In genomic region chr12:119338593-119339363, GRCh38 we compare ENCODE assay signal across 1 cellular context.
TF ChIP-seq lines count a peak whose summit lies in the region.

No MANE protein-coding gene starts in this region.

TF ChIP-seq in H1, 55 proteins besides CTCF, POLR2A, EP300 and RAD21:
- TF ChIP-seq GTF2F1 (IDR thresholded peaks at IDR 0.05; ENCODE audit: borderline replicate concordance, low read depth, low read length), result no peak
- TF ChIP-seq KDM1A (IDR thresholded peaks at IDR 0.05; ENCODE audit: borderline replicate concordance, low read length), result no peak
- TF ChIP-seq POLR2AphosphoS5 (IDR thresholded peaks at IDR 0.05; ENCODE audit: low read depth, low read length), result peak; percentile 64; the same call in 1 of the 2 replicates
- no peak for TF ChIP-seq SP4 (IDR thresholded peaks at IDR 0.05; ENCODE audit: low read length)
- TF ChIP-seq TCF12 (IDR thresholded peaks at IDR 0.05; ENCODE audit: low read depth, low read length), result peak; percentile 78; the same call in 1 of the 2 replicates
- no peak for TF ChIP-seq JUN (IDR thresholded peaks at IDR 0.05; ENCODE audit: low read depth, low read length)
- TF ChIP-seq, protein P1, sequence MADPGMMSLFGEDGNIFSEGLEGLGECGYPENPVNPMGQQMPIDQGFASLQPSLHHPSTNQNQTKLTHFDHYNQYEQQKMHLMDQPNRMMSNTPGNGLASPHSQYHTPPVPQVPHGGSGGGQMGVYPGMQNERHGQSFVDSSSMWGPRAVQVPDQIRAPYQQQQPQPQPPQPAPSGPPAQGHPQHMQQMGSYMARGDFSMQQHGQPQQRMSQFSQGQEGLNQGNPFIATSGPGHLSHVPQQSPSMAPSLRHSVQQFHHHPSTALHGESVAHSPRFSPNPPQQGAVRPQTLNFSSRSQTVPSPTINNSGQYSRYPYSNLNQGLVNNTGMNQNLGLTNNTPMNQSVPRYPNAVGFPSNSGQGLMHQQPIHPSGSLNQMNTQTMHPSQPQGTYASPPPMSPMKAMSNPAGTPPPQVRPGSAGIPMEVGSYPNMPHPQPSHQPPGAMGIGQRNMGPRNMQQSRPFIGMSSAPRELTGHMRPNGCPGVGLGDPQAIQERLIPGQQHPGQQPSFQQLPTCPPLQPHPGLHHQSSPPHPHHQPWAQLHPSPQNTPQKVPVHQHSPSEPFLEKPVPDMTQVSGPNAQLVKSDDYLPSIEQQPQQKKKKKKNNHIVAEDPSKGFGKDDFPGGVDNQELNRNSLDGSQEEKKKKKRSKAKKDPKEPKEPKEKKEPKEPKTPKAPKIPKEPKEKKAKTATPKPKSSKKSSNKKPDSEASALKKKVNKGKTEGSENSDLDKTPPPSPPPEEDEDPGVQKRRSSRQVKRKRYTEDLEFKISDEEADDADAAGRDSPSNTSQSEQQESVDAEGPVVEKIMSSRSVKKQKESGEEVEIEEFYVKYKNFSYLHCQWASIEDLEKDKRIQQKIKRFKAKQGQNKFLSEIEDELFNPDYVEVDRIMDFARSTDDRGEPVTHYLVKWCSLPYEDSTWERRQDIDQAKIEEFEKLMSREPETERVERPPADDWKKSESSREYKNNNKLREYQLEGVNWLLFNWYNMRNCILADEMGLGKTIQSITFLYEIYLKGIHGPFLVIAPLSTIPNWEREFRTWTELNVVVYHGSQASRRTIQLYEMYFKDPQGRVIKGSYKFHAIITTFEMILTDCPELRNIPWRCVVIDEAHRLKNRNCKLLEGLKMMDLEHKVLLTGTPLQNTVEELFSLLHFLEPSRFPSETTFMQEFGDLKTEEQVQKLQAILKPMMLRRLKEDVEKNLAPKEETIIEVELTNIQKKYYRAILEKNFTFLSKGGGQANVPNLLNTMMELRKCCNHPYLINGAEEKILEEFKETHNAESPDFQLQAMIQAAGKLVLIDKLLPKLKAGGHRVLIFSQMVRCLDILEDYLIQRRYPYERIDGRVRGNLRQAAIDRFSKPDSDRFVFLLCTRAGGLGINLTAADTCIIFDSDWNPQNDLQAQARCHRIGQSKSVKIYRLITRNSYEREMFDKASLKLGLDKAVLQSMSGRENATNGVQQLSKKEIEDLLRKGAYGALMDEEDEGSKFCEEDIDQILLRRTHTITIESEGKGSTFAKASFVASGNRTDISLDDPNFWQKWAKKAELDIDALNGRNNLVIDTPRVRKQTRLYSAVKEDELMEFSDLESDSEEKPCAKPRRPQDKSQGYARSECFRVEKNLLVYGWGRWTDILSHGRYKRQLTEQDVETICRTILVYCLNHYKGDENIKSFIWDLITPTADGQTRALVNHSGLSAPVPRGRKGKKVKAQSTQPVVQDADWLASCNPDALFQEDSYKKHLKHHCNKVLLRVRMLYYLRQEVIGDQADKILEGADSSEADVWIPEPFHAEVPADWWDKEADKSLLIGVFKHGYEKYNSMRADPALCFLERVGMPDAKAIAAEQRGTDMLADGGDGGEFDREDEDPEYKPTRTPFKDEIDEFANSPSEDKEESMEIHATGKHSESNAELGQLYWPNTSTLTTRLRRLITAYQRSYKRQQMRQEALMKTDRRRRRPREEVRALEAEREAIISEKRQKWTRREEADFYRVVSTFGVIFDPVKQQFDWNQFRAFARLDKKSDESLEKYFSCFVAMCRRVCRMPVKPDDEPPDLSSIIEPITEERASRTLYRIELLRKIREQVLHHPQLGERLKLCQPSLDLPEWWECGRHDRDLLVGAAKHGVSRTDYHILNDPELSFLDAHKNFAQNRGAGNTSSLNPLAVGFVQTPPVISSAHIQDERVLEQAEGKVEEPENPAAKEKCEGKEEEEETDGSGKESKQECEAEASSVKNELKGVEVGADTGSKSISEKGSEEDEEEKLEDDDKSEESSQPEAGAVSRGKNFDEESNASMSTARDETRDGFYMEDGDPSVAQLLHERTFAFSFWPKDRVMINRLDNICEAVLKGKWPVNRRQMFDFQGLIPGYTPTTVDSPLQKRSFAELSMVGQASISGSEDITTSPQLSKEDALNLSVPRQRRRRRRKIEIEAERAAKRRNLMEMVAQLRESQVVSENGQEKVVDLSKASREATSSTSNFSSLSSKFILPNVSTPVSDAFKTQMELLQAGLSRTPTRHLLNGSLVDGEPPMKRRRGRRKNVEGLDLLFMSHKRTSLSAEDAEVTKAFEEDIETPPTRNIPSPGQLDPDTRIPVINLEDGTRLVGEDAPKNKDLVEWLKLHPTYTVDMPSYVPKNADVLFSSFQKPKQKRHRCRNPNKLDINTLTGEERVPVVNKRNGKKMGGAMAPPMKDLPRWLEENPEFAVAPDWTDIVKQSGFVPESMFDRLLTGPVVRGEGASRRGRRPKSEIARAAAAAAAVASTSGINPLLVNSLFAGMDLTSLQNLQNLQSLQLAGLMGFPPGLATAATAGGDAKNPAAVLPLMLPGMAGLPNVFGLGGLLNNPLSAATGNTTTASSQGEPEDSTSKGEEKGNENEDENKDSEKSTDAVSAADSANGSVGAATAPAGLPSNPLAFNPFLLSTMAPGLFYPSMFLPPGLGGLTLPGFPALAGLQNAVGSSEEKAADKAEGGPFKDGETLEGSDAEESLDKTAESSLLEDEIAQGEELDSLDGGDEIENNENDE (IDR thresholded peaks at IDR 0.05; ENCODE audit: insufficient replicate concordance, low read length), result peak; percentile 36
- TF ChIP-seq RXRA (IDR thresholded peaks at IDR 0.05; ENCODE audit: insufficient read depth, low read depth, low read length), result 0 out of 2 replicates have a peak, but pooled peaks have one; percentile 36
- TF ChIP-seq SP1 (IDR thresholded peaks at IDR 0.05; ENCODE audit: low read depth, low read length), result 0 out of 2 replicates have a peak, but pooled peaks have one; percentile 51
- no peak for TF ChIP-seq EGR1 (IDR thresholded peaks at IDR 0.05; ENCODE audit: borderline replicate concordance, low read depth, low read length)
